In genomic region chr6:165665384-165665672, GRCh38 we compare ENCODE assay signal across 17 cellular contexts. TPM values are rescaled to one million over a fixed set of nuclear protein-coding genes. Genes with fewer than 3 reads are reported as not detected.
A peak's percentile ranks its signal among the peaks of the same experiment; 100 is the strongest.
DNase-seq lines count a peak whose midpoint lies in the region; ATAC-seq and TF ChIP-seq lines count a peak whose summit lies in the region.
"Had no signal": no experiment of that assay in that cellular context is flagged by ENCODE, and none has a peak within 500 bp of the region (broad histone marks: within the 10 kb centered on the region; RNA-seq: fewer than 3 reads in every experiment).

No MANE protein-coding gene starts in this region.

- in situ Hi-C loops in Panc1 (cut with HindIII; ENCODE audit: low pct_unique_long_range_greater_than_20kb, low sequenced_read_pairs): no loop called here

- peaks cover 53% of the 10 kb centered on the region for H3K27me3 Mint-ChIP-seq in GM23338 (ENCODE audit: insufficient read depth, low read depth, poor library complexity)
- peaks cover 29% of the 10 kb centered on the region for H3K27me3 Mint-ChIP-seq in neural progenitor cell (ENCODE audit: insufficient read depth, low read depth)

- ATAC-seq in GM23338: no peak
- ATAC-seq in Panc1: no peak
- ATAC-seq in HG02840 (IDR thresholded peaks at IDR 0.05; ENCODE audit: low FRiP score, unreplicated experiment): no peak

- CTCF ChIA-PET in Panc1 (lab: Charles Lee): interaction anchor here (0.5 to 1.2 kb wide), 3 partner anchors 61 to 225 kb away, joined by 3 read pairs; no protein-coding TSS in a partner anchor

- peak overlapping the region; percentile 71; the same call in 1 of the 2 replicates for H3K4me3 ChIP-seq in GM23338
- peak overlapping the region; percentile 64 to 91 for H3K4me3 ChIP-seq in Panc1 (ENCODE audit: low read depth in 2 of 2, low read length in 2 of 2)
- peak overlapping the region; percentile 72 for H3K4me3 ChIP-seq in epithelial cell of proximal tubule (ENCODE audit: low read depth, low read length)
- H3K4me3 ChIP-seq in neural progenitor cell: no peak overlapping the region

- POLR2A ChIA-PET in Panc1 (lab: Charles Lee): no interaction called here

- peaks cover 13% of the 10 kb centered on the region for H3F3A ChIP-seq in GM23338 (replicated peaks; ENCODE audit: low read depth)
- H3F3A ChIP-seq in neural progenitor cell (ENCODE audit: low read depth): peaks cover 28% of the 10 kb centered on the region

- no peaks in the 10 kb centered on the region for H3K9me3 ChIP-seq in Panc1 (ENCODE audit: control insufficient read depth, insufficient read depth, low read depth, low read length)
- H3K9me3 ChIP-seq in neural progenitor cell (ENCODE audit: low read depth): no peaks in the 10 kb centered on the region

- intact Hi-C loops in Panc1 (cut with micrococcal nuclease; ENCODE audit: unreplicated experiment): no loop called here

- no peak for TF ChIP-seq CTCF in GM23338 (conservative IDR thresholded peaks at IDR 0.05; ENCODE audit: low read depth in 2 of 2)
- no peak for TF ChIP-seq CTCF in Panc1 (IDR thresholded peaks at IDR 0.05)
- TF ChIP-seq CTCF in epithelial cell of proximal tubule (conservative IDR thresholded peaks at IDR 0.05; ENCODE audit: low read depth, low read length): no peak
- no peak for TF ChIP-seq CTCF in neural progenitor cell (IDR thresholded peaks at IDR 0.05)

- no peak overlapping the region for H2AFZ ChIP-seq in GM23338
- H2AFZ ChIP-seq in neural progenitor cell (replicated peaks): no peak overlapping the region

- H3K36me3 Mint-ChIP-seq in GM23338 (ENCODE audit: low read depth) (no peaks in the 10 kb centered on the region), neural progenitor cell (no peaks in the 10 kb centered on the region)

- H3K36me3 ChIP-seq in GM23338 (ENCODE audit: insufficient read depth) (no peaks in the 10 kb centered on the region), Panc1 (ENCODE audit: control insufficient read depth, insufficient read depth, low read length) (no peaks in the 10 kb centered on the region), neural progenitor cell (no peaks in the 10 kb centered on the region)

- H4K20me1 ChIP-seq in GM23338 (replicated peaks; ENCODE audit: insufficient read depth) (no peaks in the 10 kb centered on the region), neural progenitor cell (ENCODE audit: low read depth) (peaks cover 22% of the 10 kb centered on the region)

- H3K4me3 Mint-ChIP-seq in GM23338: peak overlapping the region; percentile 75
- peak overlapping the region; percentile 95 for H3K4me3 Mint-ChIP-seq in neural progenitor cell

- peaks cover 52% of the 10 kb centered on the region for H3K4me1 ChIP-seq in GM23338 (ENCODE audit: insufficient read depth)
- H3K4me1 ChIP-seq in Panc1 (ENCODE audit: control insufficient read depth, insufficient read depth, low read length): peaks cover 22% of the 10 kb centered on the region
- peaks cover 23% of the 10 kb centered on the region for H3K4me1 ChIP-seq in neural progenitor cell

- BruUV-seq in Panc1 (replicated peaks; lab: Mats Ljungman, UMichigan): no TSS peak

- no peak overlapping the region for H3K9ac ChIP-seq in neural progenitor cell

- H3K79me2 ChIP-seq in GM23338 (replicated peaks; ENCODE audit: insufficient read depth) (no peaks in the 10 kb centered on the region), neural progenitor cell (ENCODE audit: low read depth) (peaks cover 14% of the 10 kb centered on the region)

- H3K4me2 ChIP-seq in GM23338: peak overlapping the region; percentile 94
- peak overlapping the region; percentile 96 for H3K4me2 ChIP-seq in neural progenitor cell

- H3K27ac ChIP-seq in GM23338 (ENCODE audit: low read depth) (no peak overlapping the region), Panc1 (ENCODE audit: low read length) (peak overlapping the region; percentile 90), neural progenitor cell (no peak overlapping the region)

- H3K9me3 Mint-ChIP-seq in GM23338 (no peaks in the 10 kb centered on the region), neural progenitor cell (no peaks in the 10 kb centered on the region)

- H3K9me2 ChIP-seq in GM23338 (ENCODE audit: insufficient read depth): no peaks in the 10 kb centered on the region

- H3K27ac Mint-ChIP-seq in GM23338 (no peak overlapping the region), neural progenitor cell (no peak overlapping the region)

- peaks cover 70% of the 10 kb centered on the region for H3K27me3 ChIP-seq in GM23338 (ENCODE audit: insufficient read depth)
- H3K27me3 ChIP-seq in Panc1 (ENCODE audit: control insufficient read depth, insufficient read depth, low read length): no peaks in the 10 kb centered on the region
- H3K27me3 ChIP-seq in neural progenitor cell: peaks cover 70% of the 10 kb centered on the region

- H3K4me1 Mint-ChIP-seq in GM23338 (peaks cover 44% of the 10 kb centered on the region), neural progenitor cell (peaks cover 21% of the 10 kb centered on the region)

- DNase-seq in GM23338 (ENCODE audit: low spot score) (no peak), Panc1 (ENCODE audit: low read depth, low spot score) (no peak), epithelial cell of proximal tubule (ENCODE audit: low read depth) (no peak), neural progenitor cell (ENCODE audit: low spot score) (no peak), NCI-H2171 (lab: John Stamatoyannopoulos, UW) (no peak), H4 (ENCODE audit: low spot score) (no peak), occipital lobe (lab: John Stamatoyannopoulos, UW) (no peak)
- DNase-seq: AML-193, DND-41, GDM1, GOT3, Karpas-422, MM.1S, NCI-H1105, NCI-H187, NCI-H446 treated with DMSO at 0.1 percent for 48 hours had no signal

TF ChIP-seq in GM23338, 12 proteins besides CTCF, POLR2A, EP300 and RAD21 (continues in another document):
- TF ChIP-seq JUNB (IDR thresholded peaks at IDR 0.05; ENCODE audit: unreplicated experiment) (no peak), ZNF331 (CRISPR knock-in tag; IDR thresholded peaks at IDR 0.05; ENCODE audit: low read depth) (no peak), NANOG (IDR thresholded peaks at IDR 0.05; ENCODE audit: borderline replicate concordance) (no peak), EZH2 (IDR thresholded peaks at IDR 0.05; ENCODE audit: low read depth, unreplicated experiment) (no peak), ZNF114 (CRISPR knock-in tag; IDR thresholded peaks at IDR 0.05) (no peak), POLR2AphosphoS5 (IDR thresholded peaks at IDR 0.05; ENCODE audit: low read depth) (no peak), CREB1 (CRISPR knock-in tag; IDR thresholded peaks at IDR 0.05; ENCODE audit: low read depth) (no peak), STAT1 (IDR thresholded peaks at IDR 0.05; ENCODE audit: unreplicated experiment) (no peak)
- TF ChIP-seq, protein P1, sequence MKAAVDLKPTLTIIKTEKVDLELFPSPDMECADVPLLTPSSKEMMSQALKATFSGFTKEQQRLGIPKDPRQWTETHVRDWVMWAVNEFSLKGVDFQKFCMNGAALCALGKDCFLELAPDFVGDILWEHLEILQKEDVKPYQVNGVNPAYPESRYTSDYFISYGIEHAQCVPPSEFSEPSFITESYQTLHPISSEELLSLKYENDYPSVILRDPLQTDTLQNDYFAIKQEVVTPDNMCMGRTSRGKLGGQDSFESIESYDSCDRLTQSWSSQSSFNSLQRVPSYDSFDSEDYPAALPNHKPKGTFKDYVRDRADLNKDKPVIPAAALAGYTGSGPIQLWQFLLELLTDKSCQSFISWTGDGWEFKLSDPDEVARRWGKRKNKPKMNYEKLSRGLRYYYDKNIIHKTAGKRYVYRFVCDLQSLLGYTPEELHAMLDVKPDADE (IDR thresholded peaks at IDR 0.05): no peak

RNA-seq across cellular contexts. Expression of gene PDE10A, which starts 2.3 kb away (rescaled TPM):
- total RNA-seq in GM23338 (2014; rRNA removed; shearing (Covaris generic)): 2.0 and 3.9 TPM in 2 replicates
- polyA plus RNA-seq in GM23338 (2016; fragmentation: Nextera tagmentation; extraction: Ambion mirVana): 0.47 and 0.50 TPM in 2 replicates
- 27.8 TPM for total RNA-seq in Panc1 (2021; ENCODE audit: unreplicated experiment)
- polyA plus RNA-seq in Panc1 (2012; ENCODE audit: insufficient read length): 10.5 TPM
- total RNA-seq in epithelial cell of proximal tubule: 6.9 TPM in 2 replicates
- total RNA-seq in neural progenitor cell (ENCODE audit: low replicate concordance): 11.9 and 17.3 TPM in 2 replicates
- 2.1 and 3.1 TPM in 2 replicates for total RNA-seq in H4 (2014; rRNA removed; shearing (Covaris generic))
- 62.7 TPM for total RNA-seq in occipital lobe
